2 cellular contexts compared by ENCODE assay signal in genomic region chr18:23641937-23642666, GRCh38.
TF ChIP-seq lines count a peak whose summit lies in the region.

No MANE protein-coding gene starts in this region.

TF ChIP-seq in GM23338, 12 proteins besides CTCF, POLR2A, EP300 and RAD21:
- TF ChIP-seq CREB1 (CRISPR knock-in tag; IDR thresholded peaks at IDR 0.05; ENCODE audit: low read depth) (no peak), ZNF331 (CRISPR knock-in tag; IDR thresholded peaks at IDR 0.05; ENCODE audit: low read depth) (no peak), ETS1 (IDR thresholded peaks at IDR 0.05) (no peak), EZH2phosphoT487 (IDR thresholded peaks at IDR 0.05; ENCODE audit: unreplicated experiment) (no peak), REST (IDR thresholded peaks at IDR 0.05; ENCODE audit: unreplicated experiment) (no peak), STAT1 (IDR thresholded peaks at IDR 0.05; ENCODE audit: unreplicated experiment) (no peak), ZNF462 (CRISPR knock-in tag; IDR thresholded peaks at IDR 0.05) (no peak), JUNB (IDR thresholded peaks at IDR 0.05; ENCODE audit: unreplicated experiment) (no peak), NANOG (IDR thresholded peaks at IDR 0.05; ENCODE audit: borderline replicate concordance) (no peak), POLR2AphosphoS5 (IDR thresholded peaks at IDR 0.05; ENCODE audit: low read depth) (no peak), EZH2 (IDR thresholded peaks at IDR 0.05; ENCODE audit: low read depth, unreplicated experiment) (no peak), ZNF114 (CRISPR knock-in tag; IDR thresholded peaks at IDR 0.05) (no peak)

TF ChIP-seq in H1, 55 proteins besides CTCF, POLR2A, EP300 and RAD21:
- no peak for TF ChIP-seq SP4 (IDR thresholded peaks at IDR 0.05; ENCODE audit: low read length)
- TF ChIP-seq RBBP5 (IDR thresholded peaks at IDR 0.05; ENCODE audit: borderline replicate concordance, low read depth, low read length): no peak
- TF ChIP-seq CREB1 (IDR thresholded peaks at IDR 0.05): no peak
- no peak for TF ChIP-seq HDAC6 (IDR thresholded peaks at IDR 0.05; ENCODE audit: low read depth, low read length)
- TF ChIP-seq SIX5 (IDR thresholded peaks at IDR 0.05; ENCODE audit: low read depth, low read length): no peak
- no peak for TF ChIP-seq TAF1 (IDR thresholded peaks at IDR 0.05; ENCODE audit: low read depth, low read length)
- TF ChIP-seq POLR2AphosphoS5 (IDR thresholded peaks at IDR 0.05; ENCODE audit: low read depth, low read length): no peak
- no peak for TF ChIP-seq TAF7 (optimal IDR thresholded peaks at IDR 0.05; ENCODE audit: borderline replicate concordance, low read depth, low read length)
- TF ChIP-seq MAFK (IDR thresholded peaks at IDR 0.05; ENCODE audit: low read depth, low read length): no peak
- TF ChIP-seq RNF2 (IDR thresholded peaks at IDR 0.05; ENCODE audit: borderline replicate concordance, low read depth, low read length, missing control alignments, poor library complexity, severe bottlenecking): no peak
- TF ChIP-seq KDM4A (IDR thresholded peaks at IDR 0.05; ENCODE audit: low read depth, low read length, severe bottlenecking): no peak
- no peak for TF ChIP-seq SIN3A (conservative IDR thresholded peaks at IDR 0.05 in 1 of 2, IDR thresholded peaks at IDR 0.05 in 1 of 2; ENCODE audit: low read depth in 1 of 2, low read length in 2 of 2)
- no peak for TF ChIP-seq TBP (IDR thresholded peaks at IDR 0.05; ENCODE audit: low read depth, low read length)
